ENCODE assay signal across 1 cellular context in genomic region chr1:87981810-87982209, GRCh38.
TF ChIP-seq lines count a peak whose summit lies in the region.

No MANE protein-coding gene starts in this region.

TF ChIP-seq in SK-N-SH, 30 proteins besides CTCF, POLR2A, EP300 and RAD21 (continued from another document):
- TF ChIP-seq, protein P1, sequence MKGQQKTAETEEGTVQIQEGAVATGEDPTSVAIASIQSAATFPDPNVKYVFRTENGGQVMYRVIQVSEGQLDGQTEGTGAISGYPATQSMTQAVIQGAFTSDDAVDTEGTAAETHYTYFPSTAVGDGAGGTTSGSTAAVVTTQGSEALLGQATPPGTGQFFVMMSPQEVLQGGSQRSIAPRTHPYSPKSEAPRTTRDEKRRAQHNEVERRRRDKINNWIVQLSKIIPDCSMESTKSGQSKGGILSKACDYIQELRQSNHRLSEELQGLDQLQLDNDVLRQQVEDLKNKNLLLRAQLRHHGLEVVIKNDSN (IDR thresholded peaks at IDR 0.05; ENCODE audit: borderline replicate concordance, low read depth), result no peak
- no peak for TF ChIP-seq EZH2phosphoT487 (IDR thresholded peaks at IDR 0.05; ENCODE audit: borderline replicate concordance, low read depth)
- TF ChIP-seq MXI1 (IDR thresholded peaks at IDR 0.05; ENCODE audit: low read depth, low read length), result no peak
- no peak for TF ChIP-seq PBX3 (IDR thresholded peaks at IDR 0.05)
- no peak for TF ChIP-seq FOSL2 (IDR thresholded peaks at IDR 0.05; ENCODE audit: borderline replicate concordance, low read depth)
- no peak for TF ChIP-seq SIN3A (IDR thresholded peaks at IDR 0.05; ENCODE audit: borderline replicate concordance, low read depth, low read length)
- no peak for TF ChIP-seq GATA2 (CRISPR knock-in tag; IDR thresholded peaks at IDR 0.05)
- TF ChIP-seq TEAD4 (IDR thresholded peaks at IDR 0.05; ENCODE audit: borderline replicate concordance, insufficient read depth), result no peak
- TF ChIP-seq RCOR1 (IDR thresholded peaks at IDR 0.05; ENCODE audit: low read length), result no peak
- TF ChIP-seq MAX (IDR thresholded peaks at IDR 0.05; ENCODE audit: low read depth), result no peak
- no peak for TF ChIP-seq JUND (IDR thresholded peaks at IDR 0.05)
- TF ChIP-seq SMC3 (IDR thresholded peaks at IDR 0.05; ENCODE audit: low read depth, low read length), result no peak
- no peak for TF ChIP-seq NRF1 (IDR thresholded peaks at IDR 0.05; ENCODE audit: low read depth, low read length)
- no peak for TF ChIP-seq YY1 (IDR thresholded peaks at IDR 0.05; ENCODE audit: low read depth)
